ENCODE assay signal across 9 cellular contexts in genomic region chr4:102761478-102761790, GRCh38. TPM values are rescaled to one million over a fixed set of nuclear protein-coding genes. Genes with fewer than 3 reads are reported as not detected.
DNase-seq lines count a peak whose midpoint lies in the region; ATAC-seq, FAIRE-seq and TF ChIP-seq lines count a peak whose summit lies in the region.
"Had no signal": no experiment of that assay in that cellular context is flagged by ENCODE, and none has a peak within 500 bp of the region (broad histone marks: within the 10 kb centered on the region; RNA-seq: fewer than 3 reads in every experiment).

No MANE protein-coding gene starts in this region.

- H3K9me1 ChIP-seq in endothelial cell of umbilical vein (replicated peaks; ENCODE audit: control insufficient read depth, extremely low read depth, insufficient read depth, low read length): no peaks in the 10 kb centered on the region

- H3K27ac ChIP-seq in Peyer's patch (peak overlapping the region in 3 of 4 donors; percentile 73 to 96 (median 81)), endothelial cell of umbilical vein (ENCODE audit: insufficient read depth, low read depth, low read length) (no peak overlapping the region)

- peak overlapping the region; percentile 98 for H3K4me3 Mint-ChIP-seq in neural crest cell

- H2AFZ ChIP-seq in endothelial cell of umbilical vein (ENCODE audit: low read depth, low read length): peak overlapping the region; percentile 95

- TF ChIP-seq POLR2A in Peyer's patch (IDR thresholded peaks at IDR 0.05) (no peak), endothelial cell of umbilical vein (IDR thresholded peaks at IDR 0.05; ENCODE audit: low read depth, low read length) (no peak)

- ATAC-seq in HG03159 (IDR thresholded peaks at IDR 0.05; ENCODE audit: unreplicated experiment) (no peak), HG03565 (IDR thresholded peaks at IDR 0.05; ENCODE audit: unreplicated experiment) (no peak)

- no peaks in the 10 kb centered on the region for H3K79me2 ChIP-seq in endothelial cell of umbilical vein (ENCODE audit: control insufficient read depth, insufficient read depth, low read length)

- peaks cover 2% of the 10 kb centered on the region for H3K36me3 Mint-ChIP-seq in neural crest cell (ENCODE audit: low read depth)

- peak overlapping the region; percentile 66 to 92 (median 81) for H3K4me3 ChIP-seq in Peyer's patch
- peak overlapping the region; percentile 56 to 65 (median 59) for H3K4me3 ChIP-seq in endothelial cell of umbilical vein (replicated peaks in 1 of 3; ENCODE audit: insufficient read depth in 1 of 3, low read depth in 1 of 3, low read length in 3 of 3)

- H3K27me3 Mint-ChIP-seq in neural crest cell (ENCODE audit: low read depth): peaks cover 5% of the 10 kb centered on the region

- no peaks in the 10 kb centered on the region for H3K9me3 Mint-ChIP-seq in neural crest cell

- BruUV-seq in endothelial cell of umbilical vein (replicated peaks; lab: Mats Ljungman, UMichigan): no TSS peak

- CTCF ChIA-PET in endothelial cell of umbilical vein (lab: Charles Lee): interaction anchor here (0.7 to 2.5 kb wide), 3 partner anchors 67 to 271 kb away, joined by 3 to 15 read pairs (median 4); no protein-coding TSS in a partner anchor

- H3K4me1 ChIP-seq in Peyer's patch: peaks cover 0 to 17% (median 3%) of the 10 kb centered on the region in 4 donors
- H3K4me1 ChIP-seq in endothelial cell of umbilical vein (ENCODE audit: control insufficient read depth, extremely low read depth, insufficient read depth, low read length): peaks cover 17% of the 10 kb centered on the region

- no peaks in the 10 kb centered on the region for H3K36me3 ChIP-seq in Peyer's patch
- no peaks in the 10 kb centered on the region for H3K36me3 ChIP-seq in endothelial cell of umbilical vein (ENCODE audit: control insufficient read depth in 2 of 2, extremely low read depth in 1 of 2, insufficient read depth in 2 of 2, low read length in 2 of 2)

- intact Hi-C loops in endothelial cell of umbilical vein (cut with micrococcal nuclease): loop anchor here (2.0 to 10.0 kb wide), 4 partner anchors 67 to 327 kb away; partner anchors contain the start of gene CISD2

- H3K27me3 ChIP-seq in Peyer's patch: no peaks in the 10 kb centered on the region
- H3K27me3 ChIP-seq in endothelial cell of umbilical vein (ENCODE audit: control insufficient read depth in 2 of 2, insufficient read depth in 2 of 2, low read length in 2 of 2): peaks cover 0 to 2% of the 10 kb centered on the region in 2 experiments

- no peaks in the 10 kb centered on the region for H3K9me3 ChIP-seq in Peyer's patch
- no peaks in the 10 kb centered on the region for H3K9me3 ChIP-seq in endothelial cell of umbilical vein (replicated peaks; ENCODE audit: control insufficient read depth, insufficient read depth, low read length)

- H3K4me2 ChIP-seq in endothelial cell of umbilical vein (ENCODE audit: insufficient read depth, low read length): peak overlapping the region; percentile 87

- peak overlapping the region; percentile 87 for H3K27ac Mint-ChIP-seq in neural crest cell (ENCODE audit: unreplicated experiment)

- TF ChIP-seq CTCF in Peyer's patch (IDR thresholded peaks at IDR 0.05) (no peak), endothelial cell of umbilical vein (IDR thresholded peaks at IDR 0.05; ENCODE audit: extremely low read depth in 1 of 2, insufficient read depth in 1 of 2, low read depth in 1 of 2, low read length in 2 of 2) (no peak), neural crest cell (conservative IDR thresholded peaks at IDR 0.05) (no peak)

- DNase-seq in DMS53 (lab: John Stamatoyannopoulos, UW): peak; percentile 56
- no peak for DNase-seq in DMS53 treated with DMSO at 0.1 percent for 48 hours (lab: John Stamatoyannopoulos, UW; ENCODE audit: unreplicated experiment)
- no peak for DNase-seq in Peyer's patch
- no peak for DNase-seq in endothelial cell of umbilical vein (ENCODE audit: low read depth, low spot score)
- DNase-seq in neural crest cell (ENCODE audit: low read depth, low spot score): no peak
- no peak for DNase-seq in HuH-7 (ENCODE audit: low spot score)

- H4K20me1 ChIP-seq in endothelial cell of umbilical vein (replicated peaks; ENCODE audit: control insufficient read depth, extremely low read depth, insufficient read depth, low read length): no peaks in the 10 kb centered on the region

- POLR2A ChIA-PET in endothelial cell of umbilical vein (lab: Charles Lee): interaction anchor here (0.6 to 1.5 kb wide), 3 partner anchors 10 to 66 kb away, joined by 4 read pairs; partner anchors contain the start of gene UBE2D3

- no peak for FAIRE-seq in endothelial cell of umbilical vein (lab: Jason Lieb, UNC)
- FAIRE-seq: A204.1 had no signal

- dilution Hi-C loops in endothelial cell of umbilical vein (cut with MboI; ENCODE audit: extremely low pct_ligation_motif_present, low sequenced_read_pairs): no loop called here

- H3K9ac ChIP-seq in endothelial cell of umbilical vein (replicated peaks; ENCODE audit: extremely low read depth, insufficient read depth, low read length): peak overlapping the region; percentile 18

- H3K4me1 Mint-ChIP-seq in neural crest cell: peaks cover 24% of the 10 kb centered on the region

TF ChIP-seq in endothelial cell of umbilical vein, 7 proteins besides CTCF, POLR2A, EP300 and RAD21:
- no peak for TF ChIP-seq GATA2 (IDR thresholded peaks at IDR 0.05; ENCODE audit: insufficient read depth, insufficient read length, low read depth, low read length)

RNA-seq across cellular contexts. Expression of gene MANBA, which starts 0.7 kb away (rescaled TPM):
- total RNA-seq in Peyer's patch: 10 to 100 TPM; 23.3 to 54.5 (median 33.6) TPM
- 7.7 and 8.3 TPM in 2 replicates for total RNA-seq in endothelial cell of umbilical vein
- polyA plus RNA-seq in endothelial cell of umbilical vein: 5.2 and 5.6 TPM in 2 replicates
- polyA plus RNA-seq in endothelial cell of umbilical vein (2011; cell fraction: cytosol; rRNA removed): 3.3 and 3.5 TPM in 2 replicates
- 9.2 and 9.9 TPM in 2 replicates for polyA plus RNA-seq in endothelial cell of umbilical vein (2011; cell fraction: nucleus; rRNA removed)
- polyA plus RNA-seq in endothelial cell of umbilical vein (2012): 4.6 TPM in 2 replicates
- 5.4 and 8.0 TPM in 2 replicates for polyA minus RNA-seq in endothelial cell of umbilical vein
- 13.6 TPM for polyA minus RNA-seq in endothelial cell of umbilical vein (2011; cell fraction: cytosol; rRNA and poly(A)+ RNA removed)
- 11.9 and 18.8 TPM in 2 replicates for polyA minus RNA-seq in endothelial cell of umbilical vein (2011; cell fraction: nucleus; rRNA and poly(A)+ RNA removed)
- total RNA-seq in neural crest cell: 18.4 and 19.5 TPM in 2 replicates
